ENCODE assay signal across 13 cellular contexts in the genomic region with DNA sequence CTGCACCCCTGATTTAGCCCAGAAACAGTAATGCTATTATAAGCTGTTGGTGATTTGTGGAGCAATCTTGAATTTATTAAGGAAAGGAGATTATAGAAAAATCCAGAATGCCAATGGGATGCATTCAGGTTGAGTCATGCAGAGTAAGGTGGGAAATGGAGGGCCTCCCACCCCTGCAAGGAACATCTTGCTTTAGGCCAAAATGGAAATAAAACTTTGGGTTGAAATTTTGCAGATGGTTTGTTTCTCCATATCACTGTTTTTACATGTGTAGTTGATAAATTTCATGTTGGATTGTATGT.
DNase-seq lines count a peak whose midpoint lies in the region; ATAC-seq and TF ChIP-seq lines count a peak whose summit lies in the region.
"Had no signal": no experiment of that assay in that cellular context is flagged by ENCODE, and none has a peak within 500 bp of the region (broad histone marks: within the 10 kb centered on the region; RNA-seq: fewer than 3 reads in every experiment).

No MANE protein-coding gene starts in this region.

- H3K4me3 ChIP-seq in A673 (ENCODE audit: low read depth, low read length, poor library complexity, severe bottlenecking) = no peak overlapping the region
- H3K4me3 ChIP-seq in mammary epithelial cell (replicated peaks in 1 of 3; ENCODE audit: insufficient read depth in 1 of 3, low read depth in 2 of 3, low read length in 3 of 3) = no peak overlapping the region
- no peak overlapping the region for H3K4me3 ChIP-seq in neuronal stem cell (ENCODE audit: low read length in 2 of 2)

- BruUV-seq in A673 (replicated peaks; lab: Mats Ljungman, UMichigan) = no TSS peak
- BruUV-seq in mammary epithelial cell (replicated peaks; lab: Mats Ljungman, UMichigan) = no TSS peak

- no peak overlapping the region for H4K91ac ChIP-seq in neuronal stem cell (ENCODE audit: low read depth, low read length, poor library complexity)

- H2BK5ac ChIP-seq in neuronal stem cell (ENCODE audit: low read length) = no peak overlapping the region

- no peak overlapping the region for H3K23ac ChIP-seq in neuronal stem cell (ENCODE audit: low read depth, low read length, poor library complexity)

- no peak overlapping the region for H3K4me2 ChIP-seq in mammary epithelial cell (ENCODE audit: insufficient read depth, low read depth, low read length)
- H3K4me2 ChIP-seq in neuronal stem cell (ENCODE audit: insufficient read depth, low read length, poor library complexity, severe bottlenecking) = no peak overlapping the region

- peaks cover 68% of the 10 kb centered on the region for H3K4me1 ChIP-seq in A673 (ENCODE audit: insufficient read depth, low read length, poor library complexity, severe bottlenecking)
- H3K4me1 ChIP-seq in mammary epithelial cell (ENCODE audit: insufficient read depth, low read length) = peaks cover 46% of the 10 kb centered on the region
- H3K4me1 ChIP-seq in neuronal stem cell (ENCODE audit: control insufficient read depth in 2 of 2, insufficient read depth in 1 of 2, low read depth in 1 of 2, low read length in 2 of 2) = peaks cover 19 to 24% of the 10 kb centered on the region in 2 donors

- TF ChIP-seq CTCF in A673 (conservative IDR thresholded peaks at IDR 0.05; ENCODE audit: low read depth, low read length) (no peak), mammary epithelial cell (conservative IDR thresholded peaks at IDR 0.05 in 1 of 2, IDR thresholded peaks at IDR 0.05 in 1 of 2; ENCODE audit: extremely low read depth in 1 of 2, insufficient read depth in 1 of 2, low read depth in 1 of 2, low read length in 2 of 2) (no peak)

- H3K9ac ChIP-seq in mammary epithelial cell (ENCODE audit: insufficient read depth, low read length) (no peak overlapping the region), neuronal stem cell (ENCODE audit: low read depth, low read length, poor library complexity) (no peak overlapping the region)

- dilution Hi-C loops in mammary epithelial cell (cut with HindIII; ENCODE audit: low sequenced_read_pairs) = loop anchor here (25.0 kb wide), 1 partner anchor 156 kb away; no protein-coding TSS in a partner anchor

- H3K36me3 Mint-ChIP-seq in IgD-negative memory B cell = no peaks in the 10 kb centered on the region
- H3K36me3 Mint-ChIP-seq: activated naive CD4-positive, alpha-beta T cell treated with anti-CD3 and anti-CD28 coated beads, Interleukin-2, amount 50 U/mL, for 24 hours had no signal

- POLR2A ChIA-PET in A673 (lab: Charles Lee; ENCODE audit: low non-redundant PET) = no interaction called here

- peaks cover 46 to 51% (median 47%) of the 10 kb centered on the region in 3 donors for H3K4me1 Mint-ChIP-seq in IgD-negative memory B cell

- ATAC-seq in HG03432 (IDR thresholded peaks at IDR 0.05; ENCODE audit: unreplicated experiment) = no peak

- in situ Hi-C loops in mammary epithelial cell (cut with MboI; ENCODE audit: low sequenced_read_pairs in 2 of 2) = loop anchor here in 1 of 2 donors (25.0 kb wide), 1 partner anchor 156 kb away; no protein-coding TSS in a partner anchor
- in situ Hi-C loops in KBM-7 (cut with MboI; ENCODE audit: low pct_unique_long_range_greater_than_20kb, low sequenced_read_pairs) = no loop called here

- H2BK120ac ChIP-seq in neuronal stem cell (ENCODE audit: low read depth, low read length) = no peak overlapping the region

- DNase-seq in A673 (ENCODE audit: low spot score) (no peak), mammary epithelial cell (no peak), neuronal stem cell (ENCODE audit: low spot score) (no peak), KBM-7 (no peak), 8988T (no peak), NCI-H510A (lab: John Stamatoyannopoulos, UW) (no peak)
- DNase-seq: activated CD4-positive, alpha-beta T cell treated with anti-CD3 and anti-CD28 coated beads for 48 hours; NCI-H446 had no signal

- no peaks in the 10 kb centered on the region for H3K36me3 ChIP-seq in A673 (ENCODE audit: insufficient read depth, low read length, poor library complexity, severe bottlenecking)
- H3K36me3 ChIP-seq in mammary epithelial cell (ENCODE audit: insufficient read depth, low read length) = no peaks in the 10 kb centered on the region
- no peaks in the 10 kb centered on the region for H3K36me3 ChIP-seq in neuronal stem cell (replicated peaks in 1 of 2; ENCODE audit: control insufficient read depth in 2 of 2, insufficient read depth in 2 of 2, low read length in 2 of 2)
- H3K36me3 ChIP-seq: BE2C had no signal

- H3K27ac ChIP-seq in A673 (ENCODE audit: low read depth, low read length, poor library complexity, severe bottlenecking) (peak overlapping the region; percentile 98), mammary epithelial cell (ENCODE audit: insufficient read depth, low read depth, low read length) (no peak overlapping the region), neuronal stem cell (replicated peaks; ENCODE audit: low read length) (no peak overlapping the region)

- peak overlapping the region in 1 of 4 donors; percentile 52 for H3K4me3 Mint-ChIP-seq in IgD-negative memory B cell
- H3K4me3 Mint-ChIP-seq: activated naive CD4-positive, alpha-beta T cell treated with anti-CD3 and anti-CD28 coated beads, Interleukin-2, amount 50 U/mL, for 24 hours had no signal

- H4K20me1 ChIP-seq in mammary epithelial cell (ENCODE audit: insufficient read depth, low read length) = no peaks in the 10 kb centered on the region

- H3K9me3 ChIP-seq in A673 (ENCODE audit: low read depth, low read length, poor library complexity, severe bottlenecking) (no peaks in the 10 kb centered on the region), mammary epithelial cell (replicated peaks; ENCODE audit: insufficient read depth, low read length) (no peaks in the 10 kb centered on the region), neuronal stem cell (replicated peaks in 1 of 2; ENCODE audit: control insufficient read depth in 2 of 2, insufficient read depth in 1 of 2, low read depth in 1 of 2, low read length in 2 of 2) (no peaks in the 10 kb centered on the region)
- H3K9me3 ChIP-seq: BE2C had no signal

- no peak overlapping the region for H3K14ac ChIP-seq in neuronal stem cell (ENCODE audit: low read length)

- H3K79me2 ChIP-seq in mammary epithelial cell (ENCODE audit: insufficient read depth, low read length) = no peaks in the 10 kb centered on the region

- no peaks in the 10 kb centered on the region for H3K27me3 ChIP-seq in A673 (replicated peaks; ENCODE audit: insufficient read depth, low read depth, low read length, poor library complexity)
- no peaks in the 10 kb centered on the region for H3K27me3 ChIP-seq in mammary epithelial cell (ENCODE audit: insufficient read depth, low read length)
- H3K27me3 ChIP-seq in neuronal stem cell (ENCODE audit: control insufficient read depth in 3 of 3, insufficient read depth in 3 of 3, low read depth in 1 of 3, low read length in 3 of 3) = no peaks in the 10 kb centered on the region
- H3K27me3 ChIP-seq: BE2C had no signal

- H4K8ac ChIP-seq in neuronal stem cell (ENCODE audit: low read depth, low read length) = no peak overlapping the region

- H2AFZ ChIP-seq in mammary epithelial cell (ENCODE audit: low read depth, low read length) (peak overlapping the region; percentile 90), neuronal stem cell (ENCODE audit: low read length) (peak overlapping the region; percentile 81)

- no peak overlapping the region for H2BK15ac ChIP-seq in neuronal stem cell (ENCODE audit: low read length)

- no peak overlapping the region for H3K4ac ChIP-seq in neuronal stem cell (ENCODE audit: low read length)

- no peaks in the 10 kb centered on the region for H3K27me3 Mint-ChIP-seq in IgD-negative memory B cell
- H3K27me3 Mint-ChIP-seq: activated naive CD4-positive, alpha-beta T cell treated with anti-CD3 and anti-CD28 coated beads, Interleukin-2, amount 50 U/mL, for 24 hours; progenitor cell of endocrine pancreas had no signal

- CTCF ChIA-PET in A673 (lab: Charles Lee) (interaction anchor here (1.2 kb wide), 1 partner anchor 22 kb away, joined by 3 read pairs; no protein-coding TSS in a partner anchor), mammary epithelial cell (lab: Charles Lee; ENCODE audit: low non-redundant PET) (no interaction called here)

- intact Hi-C loops in A673 (cut with micrococcal nuclease; ENCODE audit: unreplicated experiment) = loop anchor here (5.0 to 10.0 kb wide), 3 partner anchors 51 to 326 kb away; partner anchors contain the start of gene ZNF217
- intact Hi-C loops in mammary epithelial cell (cut with micrococcal nuclease) = loop anchor here (5.0 kb wide), 3 partner anchors 161 to 326 kb away; partner anchors contain the start of gene ZNF217

- no peak overlapping the region for H2AK5ac ChIP-seq in neuronal stem cell (ENCODE audit: low read depth, low read length)

- no peaks in the 10 kb centered on the region for H3K79me1 ChIP-seq in neuronal stem cell (ENCODE audit: low read depth, low read length)

- no peak overlapping the region for H2BK12ac ChIP-seq in neuronal stem cell (ENCODE audit: low read length)

- peak overlapping the region in 2 of 3 donors; percentile 54 to 75 for H3K27ac Mint-ChIP-seq in IgD-negative memory B cell

- no peaks in the 10 kb centered on the region for H3K9me3 Mint-ChIP-seq in IgD-negative memory B cell
- H3K9me3 Mint-ChIP-seq: activated naive CD4-positive, alpha-beta T cell treated with anti-CD3 and anti-CD28 coated beads, Interleukin-2, amount 50 U/mL, for 24 hours had no signal

- H3K18ac ChIP-seq in neuronal stem cell (ENCODE audit: low read length) = no peak overlapping the region
